Comparison of ENCODE assay signal across 13 cellular contexts in the genomic region with DNA sequence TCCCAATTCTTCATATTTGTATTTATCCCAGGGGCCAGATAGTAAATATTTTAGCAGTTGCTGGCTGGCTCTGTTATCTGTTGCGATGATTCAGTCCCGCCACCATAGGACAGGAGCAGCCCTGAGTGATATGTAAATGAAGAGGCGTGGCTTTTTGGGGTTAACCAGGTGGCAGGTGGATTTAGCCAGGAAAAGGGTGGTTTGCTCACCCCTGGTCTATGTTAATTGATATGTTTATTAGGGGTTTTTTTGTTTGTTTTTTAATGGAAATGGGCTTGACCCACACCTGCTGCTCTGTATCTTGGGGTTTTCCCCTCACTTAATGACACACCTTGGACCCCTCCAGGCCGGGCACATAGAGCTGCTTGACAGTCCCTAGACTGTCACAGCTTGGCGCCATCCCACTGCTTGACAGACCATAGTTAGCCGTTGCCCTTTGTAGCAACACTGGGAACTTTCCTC.
DNase-seq lines count a peak whose midpoint lies in the region; ATAC-seq, FAIRE-seq and TF ChIP-seq lines count a peak whose summit lies in the region.
"Had no signal": no experiment of that assay in that cellular context is flagged by ENCODE, and none has a peak within 500 bp of the region (broad histone marks: within the 10 kb centered on the region; RNA-seq: fewer than 3 reads in every experiment).

No MANE protein-coding gene starts in this region.

- peaks cover 69% of the 10 kb centered on the region for H3K4me1 Mint-ChIP-seq in activated T-cell treated with anti-CD3 and anti-CD28 coated beads, Interleukin-2, amount 50 U/mL, for 72 hours (ENCODE audit: low read depth)

- H3K27ac Mint-ChIP-seq in activated T-cell treated with anti-CD3 and anti-CD28 coated beads, Interleukin-2, amount 50 U/mL, for 72 hours, result peak overlapping the region; percentile 32

- no peaks in the 10 kb centered on the region for H3K27me3 ChIP-seq in iPS-18a (ENCODE audit: control insufficient read depth, insufficient read depth, low read length)
- H3K27me3 ChIP-seq in testis, result no peaks in the 10 kb centered on the region
- no peaks in the 10 kb centered on the region for H3K27me3 ChIP-seq in tibial nerve

- no peaks in the 10 kb centered on the region for H3K9me3 ChIP-seq in iPS-18a (ENCODE audit: control insufficient read depth, low read depth, low read length)
- H3K9me3 ChIP-seq in kidney (ENCODE audit: control insufficient read depth in 1 of 2, low read length in 2 of 2), result no peaks in the 10 kb centered on the region
- no peaks in the 10 kb centered on the region for H3K9me3 ChIP-seq in testis
- H3K9me3 ChIP-seq in tibial nerve, result no peaks in the 10 kb centered on the region

- H3K4me3 ChIP-seq in iPS-18a (ENCODE audit: low read length) (no peak overlapping the region), kidney (ENCODE audit: low read length in 2 of 2) (no peak overlapping the region), testis (no peak overlapping the region), tibial nerve (no peak overlapping the region)
- H3K4me3 ChIP-seq: coronary artery had no signal

- peak overlapping the region; percentile 50 for H3K27ac ChIP-seq in iPS-18a (ENCODE audit: low read length)
- H3K27ac ChIP-seq in kidney (ENCODE audit: low read depth in 2 of 2, low read length in 2 of 2), result no peak overlapping the region
- H3K27ac ChIP-seq in testis, result no peak overlapping the region
- H3K27ac ChIP-seq in tibial nerve, result no peak overlapping the region
- H3K27ac ChIP-seq: coronary artery had no signal

- peak overlapping the region; percentile 4 to 9 for H3K4me3 Mint-ChIP-seq in activated T-cell treated with anti-CD3 and anti-CD28 coated beads, Interleukin-2, amount 50 U/mL, for 72 hours

- intact Hi-C loops in kidney (cut with DNase I), result no loop called here
- intact Hi-C loops in testis (cut with DNase I; ENCODE audit: low total_unique reads), result no loop called here

- H3K9ac ChIP-seq in iPS-18a (ENCODE audit: low read length), result no peak overlapping the region
- H3K9ac ChIP-seq in kidney (ENCODE audit: low read length in 2 of 2), result no peak overlapping the region

- H3K36me3 ChIP-seq in iPS-18a (ENCODE audit: control insufficient read depth, low read depth, low read length) (no peaks in the 10 kb centered on the region), kidney (ENCODE audit: control insufficient read depth in 1 of 2, insufficient read depth in 2 of 2, low read length in 2 of 2) (peaks cover 0 to 2% of the 10 kb centered on the region in 2 donors), testis (ENCODE audit: low read depth, missing control alignments) (no peaks in the 10 kb centered on the region), tibial nerve (peaks cover 0 to 74% (median 7%) of the 10 kb centered on the region in 3 donors)

- TF ChIP-seq CTCF in kidney (IDR thresholded peaks at IDR 0.05; ENCODE audit: borderline replicate concordance, extremely low read depth, insufficient read depth), result no peak
- no peak for TF ChIP-seq CTCF in testis (IDR thresholded peaks at IDR 0.05)
- no peak for TF ChIP-seq CTCF in tibial nerve (IDR thresholded peaks at IDR 0.05)

- H3K9me3 Mint-ChIP-seq in activated T-cell treated with anti-CD3 and anti-CD28 coated beads, Interleukin-2, amount 50 U/mL, for 72 hours, result no peaks in the 10 kb centered on the region

- H3K36me3 Mint-ChIP-seq in activated T-cell treated with anti-CD3 and anti-CD28 coated beads, Interleukin-2, amount 50 U/mL, for 72 hours (ENCODE audit: insufficient read depth in 2 of 2), result peaks cover 17 to 34% of the 10 kb centered on the region in 2 donors

- WGBS in testis, 2 donors, result 62 to 75% methylated on average over 6 of the region's 6 CpGs
- 58 to 59% methylated on average over 6 of the region's 6 CpGs for WGBS in tibial nerve, 2 donors

- no peaks in the 10 kb centered on the region for H3K27me3 Mint-ChIP-seq in activated T-cell treated with anti-CD3 and anti-CD28 coated beads, Interleukin-2, amount 50 U/mL, for 72 hours (ENCODE audit: low read depth)

- no peak for TF ChIP-seq EP300 in tibial nerve (IDR thresholded peaks at IDR 0.05)

- no peak for FAIRE-seq in kidney (lab: Jason Lieb, UNC)

- TF ChIP-seq POLR2A in testis (IDR thresholded peaks at IDR 0.05), result no peak
- TF ChIP-seq POLR2A in tibial nerve (IDR thresholded peaks at IDR 0.05), result no peak

- H3K4me1 ChIP-seq in iPS-18a (ENCODE audit: control insufficient read depth, low read depth, low read length), result peaks cover 21% of the 10 kb centered on the region
- H3K4me1 ChIP-seq in kidney (ENCODE audit: control insufficient read depth in 1 of 2, insufficient read depth in 1 of 2, low read depth in 1 of 2, low read length in 2 of 2), result peaks cover 10 to 24% of the 10 kb centered on the region in 2 donors
- peaks cover 3% of the 10 kb centered on the region for H3K4me1 ChIP-seq in testis
- H3K4me1 ChIP-seq in tibial nerve, result peaks cover 0 to 16% (median 7%) of the 10 kb centered on the region in 4 donors

- ATAC-seq in activated T-cell treated with anti-CD3 and anti-CD28 coated beads, Interleukin-2, amount 50 U/mL, for 72 hours (replicated peaks in 1 of 2), result no peak
- ATAC-seq: left ventricle myocardium superior had no signal

- peak; percentile 49 for DNase-seq in COLO668 (lab: John Stamatoyannopoulos, UW; ENCODE audit: unreplicated experiment)
- peak; percentile 28 for DNase-seq in NCI-H510A treated with DMSO at 0.1 percent for 48 hours (lab: John Stamatoyannopoulos, UW)
- DNase-seq in activated T-cell treated with anti-CD3 and anti-CD28 coated beads, Interleukin-2, amount 50 U/mL, for 72 hours, result no peak
- no peak for DNase-seq in kidney
- no peak for DNase-seq in testis
- DNase-seq in NCI-H2029 treated with DMSO at 0.1 percent for 48 hours (lab: John Stamatoyannopoulos, UW), result no peak
- DNase-seq in tibial nerve (ENCODE audit: low spot score in 2 of 2), result no peak
- DNase-seq: IMR-90, left ventricle myocardium superior, NCI-H1930, OCI-M1 had no signal

Comparison
In these comparisons a context has a peak if more than half of its experiments do, and no peak if none do; other contexts are left out.
1. DNase-seq: peak in COLO668 (single experiment) and NCI-H510A treated with DMSO at 0.1 percent for 48 hours (single experiment); none in activated T-cell treated with anti-CD3 and anti-CD28 coated beads, Interleukin-2, amount 50 U/mL, for 72 hours (0 of 2), kidney (single experiment), testis (single experiment), NCI-H2029 treated with DMSO at 0.1 percent for 48 hours (single experiment) and tibial nerve (0 of 2).